In the genomic region with DNA sequence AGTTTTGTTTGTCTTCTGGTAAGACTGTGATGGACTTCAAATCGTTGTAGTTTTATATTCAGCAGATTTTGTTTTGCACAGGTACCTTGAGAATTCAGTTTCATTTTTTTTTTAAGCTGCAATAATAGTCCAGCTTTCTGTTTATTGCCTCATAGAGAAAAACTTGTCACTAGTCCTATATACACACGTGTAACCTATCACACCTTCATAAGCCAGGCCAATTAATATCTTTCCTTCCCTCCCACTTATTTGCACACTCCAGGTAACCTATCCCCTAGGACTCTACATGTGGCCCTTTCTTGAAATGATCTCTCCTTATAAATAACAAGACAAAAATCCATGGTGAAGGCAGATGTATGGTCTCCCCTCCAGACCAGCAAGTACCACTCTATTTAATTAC, we compare ENCODE assay signal across 33 cellular contexts.
"Had no signal": no experiment of that assay in that cellular context is flagged by ENCODE, and none has a peak within 500 bp of the region (broad histone marks: within the 10 kb centered on the region; RNA-seq: fewer than 3 reads in every experiment).

No MANE protein-coding gene starts in this region.

- H3K4me3 ChIP-seq: MG63 had no signal

- H3K36me3 ChIP-seq: MG63 had no signal

- DNase-seq: Karpas-422, Kasumi-1, MG63, MM.1S, MV-4-11, NCI-H1048, NCI-H1092, NCI-H1092 treated with DMSO at 0.1 percent for 48 hours, NCI-H1105, NCI-H1105 treated with DMSO at 0.1 percent for 48 hours, NCI-H1417 treated with DMSO at 0.1 percent for 48 hours, NCI-H1436, NCI-H1436 treated with DMSO at 0.1 percent for 48 hours, NCI-H146, NCI-H1694, NCI-H1694 treated with DMSO at 0.1 percent for 48 hours, NCI-H187, NCI-H187 treated with DMSO at 0.1 percent for 48 hours, NCI-H1930, NCI-H2029, NCI-H2029 treated with DMSO at 0.1 percent for 48 hours, NCI-H2081, NCI-H2081 treated with DMSO at 0.1 percent for 48 hours, NCI-H2107, NCI-H2171, NCI-H2171 treated with DMSO at 0.1 percent for 48 hours, NCI-H2227 treated with DMSO at 0.1 percent for 48 hours, NCI-H226, NCI-H345, NCI-H446, NCI-H446 treated with DMSO at 0.1 percent for 48 hours, NCI-H510A had no signal

- H3K27me3 ChIP-seq: MG63 had no signal

- H3K27ac ChIP-seq: KMS-11 had no signal

- H3K9me3 ChIP-seq: MG63 had no signal
